In genomic region chr2:181306785-181307184, GRCh38 we compare ENCODE assay signal across 10 cellular contexts.
DNase-seq lines count a peak whose midpoint lies in the region; ATAC-seq, FAIRE-seq and TF ChIP-seq lines count a peak whose summit lies in the region.
"Had no signal": no experiment of that assay in that cellular context is flagged by ENCODE, and none has a peak within 500 bp of the region (broad histone marks: within the 10 kb centered on the region; RNA-seq: fewer than 3 reads in every experiment).

No MANE protein-coding gene starts in this region.

- intact Hi-C loops in Right ventricle myocardium superior (cut with DNase I), result no loop called here

- peak overlapping the region; percentile 92 for H3K27ac ChIP-seq in BLaER1
- H3K27ac ChIP-seq in duodenal mucosa (ENCODE audit: low read depth, low read length), result peak overlapping the region; percentile 30
- no peak overlapping the region for H3K27ac ChIP-seq in GM23338 (ENCODE audit: low read depth)
- H3K27ac ChIP-seq: esophagus muscularis mucosa had no signal

- H3K4me3 ChIP-seq in BLaER1 (peak overlapping the region; percentile 51; the same call in 1 of the 2 replicates), duodenal mucosa (ENCODE audit: low read depth in 1 of 2, low read length in 2 of 2) (no peak overlapping the region), GM23338 (no peak overlapping the region)
- H3K4me3 ChIP-seq: esophagus muscularis mucosa had no signal

- H3K36me3 ChIP-seq in BLaER1 (no peaks in the 10 kb centered on the region), duodenal mucosa (ENCODE audit: control insufficient read depth in 1 of 2, insufficient read depth in 2 of 2, low read length in 2 of 2) (no peaks in the 10 kb centered on the region), GM23338 (ENCODE audit: insufficient read depth) (no peaks in the 10 kb centered on the region)
- H3K36me3 ChIP-seq: esophagus muscularis mucosa had no signal

- no peaks in the 10 kb centered on the region for H3K79me2 ChIP-seq in GM23338 (replicated peaks; ENCODE audit: insufficient read depth)

- ATAC-seq in GM23338 (no peak), HG03025 (IDR thresholded peaks at IDR 0.05; ENCODE audit: low FRiP score, unreplicated experiment) (no peak), Right ventricle myocardium superior (ENCODE audit: poor library complexity) (no peak)

- TF ChIP-seq CTCF in GM23338 (conservative IDR thresholded peaks at IDR 0.05; ENCODE audit: low read depth in 2 of 2), result no peak

- DNase-seq in GM19239 (ENCODE audit: insufficient read length, low spot score) (no peak), LHCN-M2 (ENCODE audit: low read depth) (peak; percentile 18), activated gamma-delta T cell treated with Interleukin-2 at 50 U/mL for 16 hours (no peak), GM23338 (ENCODE audit: low spot score) (no peak), Right ventricle myocardium superior (no peak)
- DNase-seq: DMS153 had no signal

- H3F3A ChIP-seq in GM23338 (replicated peaks; ENCODE audit: low read depth), result no peaks in the 10 kb centered on the region

- no peaks in the 10 kb centered on the region for H4K20me1 ChIP-seq in BLaER1
- no peaks in the 10 kb centered on the region for H4K20me1 ChIP-seq in GM23338 (replicated peaks; ENCODE audit: insufficient read depth)

- H3K9ac ChIP-seq in BLaER1, result peak overlapping the region; percentile 78
- no peak overlapping the region for H3K9ac ChIP-seq in duodenal mucosa (ENCODE audit: low read depth in 1 of 2, low read length in 2 of 2)

- H3K4me1 Mint-ChIP-seq in GM23338, result peaks cover 9% of the 10 kb centered on the region

- H3K4me2 ChIP-seq in BLaER1, result peak overlapping the region; percentile 85
- no peak overlapping the region for H3K4me2 ChIP-seq in GM23338

- no peak overlapping the region for H2AFZ ChIP-seq in GM23338

- no peaks in the 10 kb centered on the region for H3K9me2 ChIP-seq in GM23338 (ENCODE audit: insufficient read depth)

- H3K4me3 Mint-ChIP-seq in GM23338, result no peak overlapping the region

- H3K27me3 Mint-ChIP-seq in GM23338 (ENCODE audit: insufficient read depth, low read depth, poor library complexity), result no peaks in the 10 kb centered on the region

- FAIRE-seq in GM19239 (lab: Jason Lieb, UNC), result peak; percentile 96

- no peaks in the 10 kb centered on the region for H3K36me3 Mint-ChIP-seq in GM23338 (ENCODE audit: low read depth)

- H3K27me3 ChIP-seq in BLaER1 (no peaks in the 10 kb centered on the region), duodenal mucosa (ENCODE audit: control insufficient read depth in 1 of 2, insufficient read depth in 2 of 2, low read length in 2 of 2) (no peaks in the 10 kb centered on the region), GM23338 (ENCODE audit: insufficient read depth) (no peaks in the 10 kb centered on the region)
- H3K27me3 ChIP-seq: esophagus muscularis mucosa had no signal

- H3K9me3 ChIP-seq in BLaER1, result no peaks in the 10 kb centered on the region
- H3K9me3 ChIP-seq in duodenal mucosa (ENCODE audit: control insufficient read depth in 1 of 2, low read length in 2 of 2), result no peaks in the 10 kb centered on the region
- H3K9me3 ChIP-seq: esophagus muscularis mucosa had no signal

- H3K27ac Mint-ChIP-seq in GM23338, result no peak overlapping the region

- H3K4me1 ChIP-seq in BLaER1 (peaks cover 89% of the 10 kb centered on the region), duodenal mucosa (ENCODE audit: control insufficient read depth in 1 of 2, insufficient read depth in 2 of 2, low read length in 2 of 2) (peaks cover 10% of the 10 kb centered on the region in 2 donors), GM23338 (ENCODE audit: insufficient read depth) (peaks cover 20% of the 10 kb centered on the region)

- H3K9me3 Mint-ChIP-seq in GM23338, result no peaks in the 10 kb centered on the region

TF ChIP-seq in GM23338, 12 proteins besides CTCF, POLR2A, EP300 and RAD21:
- TF ChIP-seq, protein P1, sequence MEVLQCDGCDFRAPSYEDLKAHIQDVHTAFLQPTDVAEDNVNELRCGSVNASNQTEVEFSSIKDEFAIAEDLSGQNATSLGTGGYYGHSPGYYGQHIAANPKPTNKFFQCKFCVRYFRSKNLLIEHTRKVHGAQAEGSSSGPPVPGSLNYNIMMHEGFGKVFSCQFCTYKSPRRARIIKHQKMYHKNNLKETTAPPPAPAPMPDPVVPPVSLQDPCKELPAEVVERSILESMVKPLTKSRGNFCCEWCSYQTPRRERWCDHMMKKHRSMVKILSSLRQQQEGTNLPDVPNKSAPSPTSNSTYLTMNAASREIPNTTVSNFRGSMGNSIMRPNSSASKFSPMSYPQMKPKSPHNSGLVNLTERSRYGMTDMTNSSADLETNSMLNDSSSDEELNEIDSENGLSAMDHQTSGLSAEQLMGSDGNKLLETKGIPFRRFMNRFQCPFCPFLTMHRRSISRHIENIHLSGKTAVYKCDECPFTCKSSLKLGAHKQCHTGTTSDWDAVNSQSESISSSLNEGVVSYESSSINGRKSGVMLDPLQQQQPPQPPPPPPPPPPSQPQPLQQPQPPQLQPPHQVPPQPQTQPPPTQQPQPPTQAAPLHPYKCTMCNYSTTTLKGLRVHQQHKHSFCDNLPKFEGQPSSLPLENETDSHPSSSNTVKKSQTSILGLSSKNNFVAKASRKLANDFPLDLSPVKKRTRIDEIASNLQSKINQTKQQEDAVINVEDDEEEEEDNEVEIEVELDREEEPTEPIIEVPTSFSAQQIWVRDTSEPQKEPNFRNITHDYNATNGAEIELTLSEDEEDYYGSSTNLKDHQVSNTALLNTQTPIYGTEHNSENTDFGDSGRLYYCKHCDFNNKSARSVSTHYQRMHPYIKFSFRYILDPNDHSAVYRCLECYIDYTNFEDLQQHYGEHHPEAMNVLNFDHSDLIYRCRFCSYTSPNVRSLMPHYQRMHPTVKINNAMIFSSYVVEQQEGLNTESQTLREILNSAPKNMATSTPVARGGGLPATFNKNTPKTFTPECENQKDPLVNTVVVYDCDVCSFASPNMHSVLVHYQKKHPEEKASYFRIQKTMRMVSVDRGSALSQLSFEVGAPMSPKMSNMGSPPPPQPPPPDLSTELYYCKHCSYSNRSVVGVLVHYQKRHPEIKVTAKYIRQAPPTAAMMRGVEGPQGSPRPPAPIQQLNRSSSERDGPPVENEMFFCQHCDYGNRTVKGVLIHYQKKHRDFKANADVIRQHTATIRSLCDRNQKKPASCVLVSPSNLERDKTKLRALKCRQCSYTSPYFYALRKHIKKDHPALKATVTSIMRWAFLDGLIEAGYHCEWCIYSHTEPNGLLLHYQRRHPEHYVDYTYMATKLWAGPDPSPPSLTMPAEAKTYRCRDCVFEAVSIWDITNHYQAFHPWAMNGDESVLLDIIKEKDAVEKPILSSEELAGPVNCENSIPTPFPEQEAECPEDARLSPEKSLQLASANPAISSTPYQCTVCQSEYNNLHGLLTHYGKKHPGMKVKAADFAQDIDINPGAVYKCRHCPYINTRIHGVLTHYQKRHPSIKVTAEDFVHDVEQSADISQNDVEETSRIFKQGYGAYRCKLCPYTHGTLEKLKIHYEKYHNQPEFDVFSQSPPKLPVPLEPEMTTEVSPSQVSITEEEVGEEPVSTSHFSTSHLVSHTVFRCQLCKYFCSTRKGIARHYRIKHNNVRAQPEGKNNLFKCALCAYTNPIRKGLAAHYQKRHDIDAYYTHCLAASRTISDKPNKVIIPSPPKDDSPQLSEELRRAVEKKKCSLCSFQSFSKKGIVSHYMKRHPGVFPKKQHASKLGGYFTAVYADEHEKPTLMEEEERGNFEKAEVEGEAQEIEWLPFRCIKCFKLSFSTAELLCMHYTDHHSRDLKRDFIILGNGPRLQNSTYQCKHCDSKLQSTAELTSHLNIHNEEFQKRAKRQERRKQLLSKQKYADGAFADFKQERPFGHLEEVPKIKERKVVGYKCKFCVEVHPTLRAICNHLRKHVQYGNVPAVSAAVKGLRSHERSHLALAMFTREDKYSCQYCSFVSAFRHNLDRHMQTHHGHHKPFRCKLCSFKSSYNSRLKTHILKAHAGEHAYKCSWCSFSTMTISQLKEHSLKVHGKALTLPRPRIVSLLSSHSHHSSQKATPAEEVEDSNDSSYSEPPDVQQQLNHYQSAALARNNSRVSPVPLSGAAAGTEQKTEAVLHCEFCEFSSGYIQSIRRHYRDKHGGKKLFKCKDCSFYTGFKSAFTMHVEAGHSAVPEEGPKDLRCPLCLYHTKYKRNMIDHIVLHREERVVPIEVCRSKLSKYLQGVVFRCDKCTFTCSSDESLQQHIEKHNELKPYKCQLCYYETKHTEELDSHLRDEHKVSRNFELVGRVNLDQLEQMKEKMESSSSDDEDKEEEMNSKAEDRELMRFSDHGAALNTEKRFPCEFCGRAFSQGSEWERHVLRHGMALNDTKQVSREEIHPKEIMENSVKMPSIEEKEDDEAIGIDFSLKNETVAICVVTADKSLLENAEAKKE (CRISPR knock-in tag; IDR thresholded peaks at IDR 0.05), result no peak
- TF ChIP-seq NANOG (IDR thresholded peaks at IDR 0.05; ENCODE audit: borderline replicate concordance) (no peak), POLR2AphosphoS5 (IDR thresholded peaks at IDR 0.05; ENCODE audit: low read depth) (no peak), ZNF114 (CRISPR knock-in tag; IDR thresholded peaks at IDR 0.05) (no peak), ETS1 (IDR thresholded peaks at IDR 0.05) (no peak)
